Comparison of ENCODE assay signal across 18 cellular contexts in genomic region chr6:159715605-159716004, GRCh38. TPM values are rescaled to one million over a fixed set of nuclear protein-coding genes. Genes with fewer than 3 reads are reported as not detected.
DNase-seq lines count a peak whose midpoint lies in the region; ATAC-seq and TF ChIP-seq lines count a peak whose summit lies in the region.
"Had no signal": no experiment of that assay in that cellular context is flagged by ENCODE, and none has a peak within 500 bp of the region (broad histone marks: within the 10 kb centered on the region; RNA-seq: fewer than 3 reads in every experiment).

No MANE protein-coding gene starts in this region.

- H3K27me3 ChIP-seq in RWPE2 (ENCODE audit: insufficient read depth, poor library complexity, severe bottlenecking) (no peaks in the 10 kb centered on the region), esophagus muscularis mucosa (no peaks in the 10 kb centered on the region), psoas muscle (ENCODE audit: insufficient read depth in 3 of 3, low read length in 2 of 3) (no peaks in the 10 kb centered on the region), tibial nerve (no peaks in the 10 kb centered on the region)

- H3K36me3 ChIP-seq in RWPE2 (ENCODE audit: low read depth) (no peaks in the 10 kb centered on the region), esophagus muscularis mucosa (no peaks in the 10 kb centered on the region), psoas muscle (ENCODE audit: insufficient read depth in 1 of 2, low read depth in 1 of 2) (no peaks in the 10 kb centered on the region), tibial nerve (no peaks in the 10 kb centered on the region)

- CTCF ChIA-PET in T-cell (lab: Charles Lee): no interaction called here

- no peaks in the 10 kb centered on the region for H3K9me3 Mint-ChIP-seq in T-cell
- H3K9me3 Mint-ChIP-seq: activated CD4-positive, alpha-beta memory T cell treated with anti-CD3 and anti-CD28 coated beads, Interleukin-2, amount 10 ng/mL, durations not matched to agents 7 days and 5 days; activated naive CD4-positive, alpha-beta T cell treated with anti-CD3 and anti-CD28 coated beads, Interleukin-2, amount 50 U/mL, for 72 hours; activated T-cell treated with anti-CD3 and anti-CD28 coated beads, Interleukin-2, amount 50 U/mL, for 4 hours; brain; naive thymus-derived CD4-positive, alpha-beta T cell; stimulated activated naive CD8-positive, alpha-beta T cell treated with anti-CD3 and anti-CD28 coated beads, Interleukin-15, Interleukin-2, amounts not matched to agents 100 ng/mL and 50 ng/mL, for 24 hours; WTC11 had no signal

- H3K36me3 Mint-ChIP-seq in T-cell: no peaks in the 10 kb centered on the region
- H3K36me3 Mint-ChIP-seq: activated naive CD4-positive, alpha-beta T cell treated with anti-CD3 and anti-CD28 coated beads, Interleukin-2, amount 50 U/mL, for 72 hours; WTC11 had no signal

- no peaks in the 10 kb centered on the region for H3K9me3 ChIP-seq in RWPE2 (ENCODE audit: severe bottlenecking)
- H3K9me3 ChIP-seq in esophagus muscularis mucosa: no peaks in the 10 kb centered on the region
- no peaks in the 10 kb centered on the region for H3K9me3 ChIP-seq in psoas muscle
- no peaks in the 10 kb centered on the region for H3K9me3 ChIP-seq in tibial nerve

- H3K27me3 Mint-ChIP-seq in T-cell: no peaks in the 10 kb centered on the region
- H3K27me3 Mint-ChIP-seq: activated CD4-positive, alpha-beta memory T cell treated with anti-CD3 and anti-CD28 coated beads, Interleukin-2, amount 10 ng/mL, durations not matched to agents 7 days and 5 days; brain; naive thymus-derived CD4-positive, alpha-beta T cell; stimulated activated naive CD8-positive, alpha-beta T cell treated with anti-CD3 and anti-CD28 coated beads, Interleukin-15, Interleukin-2, amounts not matched to agents 100 ng/mL and 50 ng/mL, for 24 hours had no signal

- TF ChIP-seq CTCF in RWPE2 (IDR thresholded peaks at IDR 0.05; ENCODE audit: poor library complexity, severe bottlenecking): no peak
- no peak for TF ChIP-seq CTCF in esophagus muscularis mucosa (IDR thresholded peaks at IDR 0.05)
- TF ChIP-seq CTCF in psoas muscle (IDR thresholded peaks at IDR 0.05): no peak
- no peak for TF ChIP-seq CTCF in tibial nerve (IDR thresholded peaks at IDR 0.05)

- POLR2A ChIA-PET in T-cell (lab: Charles Lee): no interaction called here

- TF ChIP-seq EP300 in esophagus muscularis mucosa (IDR thresholded peaks at IDR 0.05) (no peak), tibial nerve (IDR thresholded peaks at IDR 0.05) (no peak)

- no peak overlapping the region for H3K4me3 Mint-ChIP-seq in T-cell
- H3K4me3 Mint-ChIP-seq: activated CD4-positive, alpha-beta memory T cell treated with anti-CD3 and anti-CD28 coated beads, Interleukin-2, amount 10 ng/mL, durations not matched to agents 7 days and 5 days; activated T-cell treated with anti-CD3 and anti-CD28 coated beads, Interleukin-2, amount 50 U/mL, for 4 hours; naive thymus-derived CD4-positive, alpha-beta T cell; stimulated activated naive CD8-positive, alpha-beta T cell treated with anti-CD3 and anti-CD28 coated beads, Interleukin-15, Interleukin-2, amounts not matched to agents 100 ng/mL and 50 ng/mL, for 24 hours; WTC11 had no signal

- H3K4me1 ChIP-seq in RWPE2 (ENCODE audit: insufficient read depth, poor library complexity, severe bottlenecking): peaks cover 10% of the 10 kb centered on the region
- H3K4me1 ChIP-seq in esophagus muscularis mucosa: peaks cover 20 to 40% (median 35%) of the 10 kb centered on the region in 4 donors
- H3K4me1 ChIP-seq in psoas muscle: peaks cover 36% of the 10 kb centered on the region
- H3K4me1 ChIP-seq in tibial nerve: peaks cover 0 to 38% (median 9%) of the 10 kb centered on the region in 4 donors

- intact Hi-C loops in esophagus muscularis mucosa (cut with DNase I): no loop called here
- intact Hi-C loops in psoas muscle (cut with DNase I): no loop called here

- ATAC-seq in RWPE2 (ENCODE audit: low read depth): no peak
- ATAC-seq in psoas muscle: no peak
- ATAC-seq in T-cell (replicated peaks in 1 of 4): no peak
- ATAC-seq: activated T-cell treated with anti-CD3 and anti-CD28 coated beads, Interleukin-2, amount 50 U/mL, for 4 hours; WTC11 had no signal

- H3K4me1 Mint-ChIP-seq in T-cell: no peaks in the 10 kb centered on the region

- H3K27ac Mint-ChIP-seq in T-cell: no peak overlapping the region
- H3K27ac Mint-ChIP-seq: activated CD4-positive, alpha-beta memory T cell treated with anti-CD3 and anti-CD28 coated beads, Interleukin-2, amount 10 ng/mL, durations not matched to agents 7 days and 5 days; naive thymus-derived CD4-positive, alpha-beta T cell; stimulated activated naive CD8-positive, alpha-beta T cell treated with anti-CD3 and anti-CD28 coated beads, Interleukin-15, Interleukin-2, amounts not matched to agents 100 ng/mL and 50 ng/mL, for 24 hours; WTC11 had no signal

- no peak for DNase-seq in RWPE2 (ENCODE audit: low spot score)
- peak; percentile 60 for DNase-seq in esophagus muscularis mucosa (ENCODE audit: extremely low spot score)
- DNase-seq in psoas muscle: no peak
- no peak for DNase-seq in tibial nerve (ENCODE audit: low spot score in 2 of 2)
- DNase-seq in T-cell: no peak
- DNase-seq in ecto neural progenitor cell (ENCODE audit: low spot score): no peak
- no peak for DNase-seq in 8988T
- no peak for DNase-seq in effector CD4-positive, alpha-beta T cell
- DNase-seq: activated CD4-positive, alpha-beta memory T cell treated with anti-CD3 and anti-CD28 coated beads, Interleukin-2, amount 10 ng/mL, durations not matched to agents 7 days and 5 days; activated T-cell treated with anti-CD3 and anti-CD28 coated beads, Interleukin-2, amount 50 U/mL, for 4 hours; naive thymus-derived CD4-positive, alpha-beta T cell; NCI-H1105 treated with DMSO at 0.1 percent for 48 hours; NCI-H526 treated with DMSO at 0.1 percent for 48 hours; T-helper 2 cell had no signal

- 92% methylated on average over 3 of the region's 3 CpGs for WGBS in esophagus muscularis mucosa
- WGBS in psoas muscle, 3 donors: 95 to 99% (median 98%) methylated on average over 3 of the region's 3 CpGs
- 94 to 96% methylated on average over 3 of the region's 3 CpGs for WGBS in tibial nerve, 2 donors

- H3K4me3 ChIP-seq in RWPE2 (ENCODE audit: severe bottlenecking): no peak overlapping the region
- H3K4me3 ChIP-seq in esophagus muscularis mucosa: no peak overlapping the region
- no peak overlapping the region for H3K4me3 ChIP-seq in psoas muscle
- H3K4me3 ChIP-seq in tibial nerve: no peak overlapping the region

- peak overlapping the region; percentile 58 for H3K27ac ChIP-seq in RWPE2 (ENCODE audit: poor library complexity, severe bottlenecking)
- peak overlapping the region; percentile 76 to 87 (median 82) for H3K27ac ChIP-seq in esophagus muscularis mucosa (replicated peaks in 1 of 4)
- peak overlapping the region; percentile 82 for H3K27ac ChIP-seq in psoas muscle
- H3K27ac ChIP-seq in tibial nerve: peak overlapping the region in 3 of 4 donors; percentile 46 to 93 (median 80)

- TF ChIP-seq POLR2A in esophagus muscularis mucosa (IDR thresholded peaks at IDR 0.05; ENCODE audit: low read depth): no peak
- TF ChIP-seq POLR2A in tibial nerve (IDR thresholded peaks at IDR 0.05): no peak

RNA-seq across cellular contexts. Expression of gene WTAP, which starts 11.7 kb away (rescaled TPM):
- 10 to 100 TPM; 62.7 to 96.9 (median 75.3) TPM for total RNA-seq in esophagus muscularis mucosa
- 100 to 1,000 TPM in 3 of 4 donors, 10 to 100 TPM in 1; 51.8 to 199 (median 107) TPM for total RNA-seq in psoas muscle
- 100 to 1,000 TPM; 131 to 284 (median 265) TPM for polyA plus RNA-seq in psoas muscle
- total RNA-seq in tibial nerve: 10 to 100 TPM; 69.3 to 81.4 (median 78.0) TPM
- total RNA-seq in T-cell: 100 to 1,000 TPM; 119 to 177 (median 126) TPM

RNA-seq across cellular contexts. Expression of gene SOD2, which starts 22.6 kb away (rescaled TPM):
- 100 to 1,000 TPM; 147 to 927 (median 395) TPM for total RNA-seq in esophagus muscularis mucosa
- 1,000 to 10,000 TPM in 3 of 4 donors, 100 to 1,000 TPM in 1; 573 to 7,738 (median 3,937) TPM for total RNA-seq in psoas muscle
- polyA plus RNA-seq in psoas muscle: over 10,000 TPM in 1 of 3 donors, 1,000 to 10,000 TPM in 2; 5,251 to 11,097 (median 6,044) TPM
- total RNA-seq in tibial nerve: 100 to 1,000 TPM in 3 of 4 donors, 10 to 100 TPM in 1; 95.6 to 457 (median 287) TPM
- 100 to 1,000 TPM in 3 of 5 donors, 10 to 100 TPM in 2; 81.2 to 143 (median 112) TPM for total RNA-seq in T-cell

RNA-seq across cellular contexts. Expression of gene ACAT2, which starts 46.2 kb away (rescaled TPM):
- total RNA-seq in esophagus muscularis mucosa (1 to 10 TPM; 4.7 to 9.1 (median 6.9) TPM), psoas muscle (1 to 10 TPM; 2.1 to 3.0 (median 2.6) TPM), tibial nerve (10 to 100 TPM in 3 of 4 donors, 1 to 10 TPM in 1; 8.1 to 20.6 (median 17.1) TPM), T-cell (10 to 100 TPM; 21.5 to 28.2 (median 27.4) TPM)
- 1 to 10 TPM; 1.8 to 3.0 (median 2.3) TPM for polyA plus RNA-seq in psoas muscle
